Comparison of ENCODE assay signal across 16 cellular contexts in the genomic region with DNA sequence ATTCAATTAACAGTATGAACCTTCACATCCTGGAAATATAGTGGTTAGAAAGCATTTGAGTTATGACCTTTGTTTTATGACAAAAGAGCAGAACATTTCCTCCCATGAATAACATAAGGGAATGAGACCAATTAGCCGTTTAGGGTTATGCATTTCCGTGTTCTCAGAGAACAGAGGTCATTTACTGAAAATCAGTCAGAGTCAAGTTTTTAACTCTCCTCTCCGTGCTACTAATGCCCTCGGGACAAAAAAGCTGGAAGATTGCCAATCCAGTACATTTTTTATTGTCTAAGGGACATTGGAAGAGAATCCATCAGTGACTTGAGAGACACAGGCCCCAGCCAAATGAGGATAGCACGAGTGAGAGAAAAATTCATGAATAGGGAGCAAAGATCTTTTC.
DNase-seq lines count a peak whose midpoint lies in the region; ATAC-seq, FAIRE-seq and TF ChIP-seq lines count a peak whose summit lies in the region.
"Had no signal": no experiment of that assay in that cellular context is flagged by ENCODE, and none has a peak within 500 bp of the region (broad histone marks: within the 10 kb centered on the region; RNA-seq: fewer than 3 reads in every experiment).

No MANE protein-coding gene starts in this region.

- WGBS in mesenchymal stem cell = 44% methylated on average over 5 of the region's 5 CpGs

- peak; percentile 50 for DNase-seq in COLO668 (lab: John Stamatoyannopoulos, UW; ENCODE audit: unreplicated experiment)
- peak; percentile 74 for DNase-seq in LoVo (ENCODE audit: low spot score)
- DNase-seq in mesenchymal stem cell = peak; percentile 32
- no peak for DNase-seq in T-helper 17 cell
- no peak for DNase-seq in erythroblast (lab: John Stamatoyannopoulos, UW)
- DNase-seq: activated CD4-positive, alpha-beta memory T cell treated with anti-CD3 and anti-CD28 coated beads for 36 hours; activated naive CD8-positive, alpha-beta T cell treated with anti-CD3 and anti-CD28 coated beads, Interleukin-2, amount 10 ng/mL, durations not matched to agents 7 days and 5 days; lower lobe of right lung; NCI-H2029; SIG-M5 had no signal

- H4K8ac ChIP-seq in mesenchymal stem cell (ENCODE audit: low read length) = no peak overlapping the region

- no peak overlapping the region for H3K4me2 ChIP-seq in mesenchymal stem cell (ENCODE audit: low read length, poor library complexity, severe bottlenecking)
- H3K4me2 ChIP-seq: smooth muscle cell had no signal

- no peaks in the 10 kb centered on the region for H3K4me1 Mint-ChIP-seq in T-helper 17 cell
- H3K4me1 Mint-ChIP-seq: activated naive CD8-positive, alpha-beta T cell treated with anti-CD3 and anti-CD28 coated beads, Interleukin-2, amount 10 ng/mL, durations not matched to agents 7 days and 5 days; stimulated activated effector memory CD8-positive, alpha-beta T cell treated with anti-CD3 and anti-CD28 coated beads, Interleukin-12 subunit alpha, Interleukin-12 subunit beta, amount 100 ng/mL, for 72 hours had no signal

- H4K91ac ChIP-seq in mesenchymal stem cell (ENCODE audit: low read length) = no peak overlapping the region

- H3K79me1 ChIP-seq in mesenchymal stem cell (replicated peaks; ENCODE audit: low read length, poor library complexity, severe bottlenecking) = no peaks in the 10 kb centered on the region

- H3K27ac ChIP-seq in mesenchymal stem cell (ENCODE audit: low read length, poor library complexity, severe bottlenecking) = no peak overlapping the region
- H3K27ac ChIP-seq: epithelial cell of prostate, lower lobe of right lung had no signal

- peak; percentile 94 for FAIRE-seq in colon (lab: Jason Lieb, UNC)

- no peak overlapping the region for H3K4ac ChIP-seq in mesenchymal stem cell (ENCODE audit: low read depth in 1 of 2, low read length in 2 of 2)

- H3K4me3 ChIP-seq in mesenchymal stem cell (ENCODE audit: insufficient read depth in 1 of 2, low read depth in 1 of 2, low read length in 2 of 2) = no peak overlapping the region
- H3K4me3 ChIP-seq: lower lobe of right lung, smooth muscle cell had no signal

- no peaks in the 10 kb centered on the region for H3K9me3 ChIP-seq in mesenchymal stem cell (ENCODE audit: control insufficient read depth, low read length)
- H3K9me3 ChIP-seq in T-helper 17 cell (ENCODE audit: control insufficient read depth, low read length, poor library complexity, severe bottlenecking) = no peaks in the 10 kb centered on the region
- H3K9me3 ChIP-seq: lower lobe of right lung had no signal

- H3K23ac ChIP-seq in mesenchymal stem cell (ENCODE audit: low read length in 2 of 2) = no peak overlapping the region

- no peak overlapping the region for H2AFZ ChIP-seq in mesenchymal stem cell (ENCODE audit: low read depth, low read length)

- H3K4me3 Mint-ChIP-seq in T-helper 17 cell = no peak overlapping the region
- H3K4me3 Mint-ChIP-seq: activated CD4-positive, alpha-beta memory T cell treated with anti-CD3 and anti-CD28 coated beads for 36 hours; activated naive CD8-positive, alpha-beta T cell treated with anti-CD3 and anti-CD28 coated beads, Interleukin-2, amount 10 ng/mL, durations not matched to agents 7 days and 5 days; stimulated activated effector memory CD8-positive, alpha-beta T cell treated with anti-CD3 and anti-CD28 coated beads, Interleukin-12 subunit alpha, Interleukin-12 subunit beta, amount 100 ng/mL, for 72 hours had no signal

- H2BK15ac ChIP-seq in mesenchymal stem cell (ENCODE audit: low read depth, poor library complexity, severe bottlenecking) = no peak overlapping the region

- H3K18ac ChIP-seq in mesenchymal stem cell (ENCODE audit: low read depth in 1 of 2, low read length in 2 of 2) = no peak overlapping the region

- H3K27me3 ChIP-seq in mesenchymal stem cell (ENCODE audit: control insufficient read depth in 1 of 2, insufficient read depth in 1 of 2, low read length in 2 of 2) = no peaks in the 10 kb centered on the region

- H2AK5ac ChIP-seq in mesenchymal stem cell (ENCODE audit: low read length, severe bottlenecking) = no peak overlapping the region

- no peaks in the 10 kb centered on the region for H3K4me1 ChIP-seq in mesenchymal stem cell (ENCODE audit: control insufficient read depth, insufficient read depth, low read depth, low read length)
- H3K4me1 ChIP-seq: lower lobe of right lung had no signal

- no peak overlapping the region for H3K14ac ChIP-seq in mesenchymal stem cell (ENCODE audit: low read length in 2 of 2)

- H3K27me3 Mint-ChIP-seq in T-helper 17 cell = no peaks in the 10 kb centered on the region
- H3K27me3 Mint-ChIP-seq: activated CD4-positive, alpha-beta memory T cell treated with anti-CD3 and anti-CD28 coated beads for 36 hours; activated naive CD8-positive, alpha-beta T cell treated with anti-CD3 and anti-CD28 coated beads, Interleukin-2, amount 10 ng/mL, durations not matched to agents 7 days and 5 days had no signal

- no peak overlapping the region for H3K27ac Mint-ChIP-seq in T-helper 17 cell
- H3K27ac Mint-ChIP-seq: activated CD4-positive, alpha-beta memory T cell treated with anti-CD3 and anti-CD28 coated beads for 36 hours; activated naive CD8-positive, alpha-beta T cell treated with anti-CD3 and anti-CD28 coated beads, Interleukin-2, amount 10 ng/mL, durations not matched to agents 7 days and 5 days; stimulated activated effector memory CD8-positive, alpha-beta T cell treated with anti-CD3 and anti-CD28 coated beads, Interleukin-12 subunit alpha, Interleukin-12 subunit beta, amount 100 ng/mL, for 72 hours had no signal

- H3K36me3 Mint-ChIP-seq in T-helper 17 cell (ENCODE audit: low read depth) = no peaks in the 10 kb centered on the region
- H3K36me3 Mint-ChIP-seq: activated CD4-positive, alpha-beta memory T cell treated with anti-CD3 and anti-CD28 coated beads for 36 hours; activated naive CD8-positive, alpha-beta T cell treated with anti-CD3 and anti-CD28 coated beads, Interleukin-2, amount 10 ng/mL, durations not matched to agents 7 days and 5 days; stimulated activated effector memory CD8-positive, alpha-beta T cell treated with anti-CD3 and anti-CD28 coated beads, Interleukin-12 subunit alpha, Interleukin-12 subunit beta, amount 100 ng/mL, for 72 hours had no signal

- no peak for TF ChIP-seq POLR2A in erythroblast (IDR thresholded peaks at IDR 0.05; ENCODE audit: low read length)

- H2BK5ac ChIP-seq in mesenchymal stem cell (ENCODE audit: low read depth, low read length, poor library complexity, severe bottlenecking) = no peak overlapping the region

- no peak for ATAC-seq in GM21360 (IDR thresholded peaks at IDR 0.05; ENCODE audit: unreplicated experiment)
- no peak for ATAC-seq in T-helper 17 cell
- no peak for ATAC-seq in HG03095 (IDR thresholded peaks at IDR 0.05; ENCODE audit: unreplicated experiment)
- ATAC-seq: lower lobe of right lung; stimulated activated effector memory CD8-positive, alpha-beta T cell treated with anti-CD3 and anti-CD28 coated beads, Interleukin-12 subunit alpha, Interleukin-12 subunit beta, amount 100 ng/mL, for 72 hours had no signal

- H2BK12ac ChIP-seq in mesenchymal stem cell (ENCODE audit: low read length in 2 of 2) = no peak overlapping the region

- peak overlapping the region; percentile 5 for H3K9ac ChIP-seq in mesenchymal stem cell (ENCODE audit: low read length)

- no peak overlapping the region for H2BK120ac ChIP-seq in mesenchymal stem cell (ENCODE audit: low read depth, low read length)

- H3K36me3 ChIP-seq in mesenchymal stem cell (ENCODE audit: control insufficient read depth in 1 of 2, insufficient read depth in 2 of 2, low read depth in 1 of 2, low read length in 2 of 2) = no peaks in the 10 kb centered on the region
- H3K36me3 ChIP-seq: lower lobe of right lung had no signal

Comparison
In these comparisons a context has a peak if more than half of its experiments do, and no peak if none do; other contexts are left out.
1. DNase-seq: peak in COLO668 (single experiment), LoVo (single experiment) and mesenchymal stem cell (single experiment); none in T-helper 17 cell (0 of 3) and erythroblast (0 of 2).